In genomic region chr16:81597079-81597658, GRCh38 we compare ENCODE assay signal across 12 cellular contexts.
"Had no signal": no experiment of that assay in that cellular context is flagged by ENCODE, and none has a peak within 500 bp of the region (broad histone marks: within the 10 kb centered on the region; RNA-seq: fewer than 3 reads in every experiment).

No MANE protein-coding gene starts in this region.

- H3K4me1 ChIP-seq: parathyroid adenoma had no signal

- H3K36me3 ChIP-seq: heart left ventricle had no signal

- DNase-seq: activated CD8-positive, alpha-beta memory T cell treated with anti-CD3 and anti-CD28 coated beads, Interleukin-2, amount 50 U/mL, for 4 hours; activated CD8-positive, alpha-beta T cell treated with anti-CD3 and anti-CD28 coated beads for 36 hours; activated naive CD4-positive, alpha-beta T cell; activated T-cell treated with anti-CD3 and anti-CD28 coated beads, Interleukin-2, amount 50 U/mL, for 72 hours; foreskin keratinocyte had no signal

- H3K4me3 ChIP-seq: heart left ventricle, smooth muscle cell, tibial nerve had no signal

- H3K27ac Mint-ChIP-seq: activated CD8-positive, alpha-beta T cell treated with anti-CD3 and anti-CD28 coated beads for 36 hours had no signal

- H3K9ac ChIP-seq: parathyroid adenoma had no signal

- H3K4me3 Mint-ChIP-seq: activated CD8-positive, alpha-beta T cell treated with anti-CD3 and anti-CD28 coated beads for 36 hours; activated T-cell treated with anti-CD3 and anti-CD28 coated beads, Interleukin-2, amount 50 U/mL, for 72 hours; neural crest cell; stimulated activated effector memory CD8-positive, alpha-beta T cell treated with anti-CD3 and anti-CD28 coated beads, Interleukin-12 subunit alpha, Interleukin-12 subunit beta, amount 100 ng/mL, for 72 hours; T-helper 2 cell treated with Interferon-gamma antibody and Interleukin-4, amounts not matched to agents 5 μg/mL and 100 μg/mL, for 36 hours had no signal

- H3K9me3 ChIP-seq: heart left ventricle, tibial nerve had no signal

- H3K9me3 Mint-ChIP-seq: activated CD8-positive, alpha-beta T cell treated with anti-CD3 and anti-CD28 coated beads for 36 hours; neural crest cell; stimulated activated effector memory CD8-positive, alpha-beta T cell treated with anti-CD3 and anti-CD28 coated beads, Interleukin-12 subunit alpha, Interleukin-12 subunit beta, amount 100 ng/mL, for 72 hours; T-helper 2 cell treated with Interferon-gamma antibody and Interleukin-4, amounts not matched to agents 5 μg/mL and 100 μg/mL, for 36 hours had no signal

- H3K27me3 ChIP-seq: foreskin keratinocyte, heart left ventricle, tibial nerve had no signal

- H3K4me2 ChIP-seq: smooth muscle cell had no signal

- H2AFZ ChIP-seq: parathyroid adenoma had no signal

- H3K27ac ChIP-seq: foreskin keratinocyte, heart left ventricle, parathyroid adenoma, tibial nerve had no signal

- H3K27me3 Mint-ChIP-seq: activated CD8-positive, alpha-beta T cell treated with anti-CD3 and anti-CD28 coated beads for 36 hours had no signal

- ATAC-seq: activated CD8-positive, alpha-beta T cell treated with anti-CD3 and anti-CD28 coated beads for 36 hours; activated T-cell treated with anti-CD3 and anti-CD28 coated beads, Interleukin-2, amount 50 U/mL, for 72 hours; foreskin keratinocyte; heart left ventricle; stimulated activated effector memory CD8-positive, alpha-beta T cell treated with anti-CD3 and anti-CD28 coated beads, Interleukin-12 subunit alpha, Interleukin-12 subunit beta, amount 100 ng/mL, for 72 hours had no signal
